ENCODE assay signal across 9 cellular contexts in genomic region chr14:65336191-65336591, GRCh38.
DNase-seq lines count a peak whose midpoint lies in the region; ATAC-seq and TF ChIP-seq lines count a peak whose summit lies in the region.
"Had no signal": no experiment of that assay in that cellular context is flagged by ENCODE, and none has a peak within 500 bp of the region (broad histone marks: within the 10 kb centered on the region; RNA-seq: fewer than 3 reads in every experiment).

No MANE protein-coding gene starts in this region.

- H3K9me3 ChIP-seq in mammary epithelial cell (replicated peaks; ENCODE audit: insufficient read depth, low read length): no peaks in the 10 kb centered on the region
- no peaks in the 10 kb centered on the region for H3K9me3 ChIP-seq in upper lobe of right lung

- WGBS in mammary epithelial cell (ENCODE audit: low coverage, missing lambda C conversion rate): 97% methylated on average over 2 of the region's 2 CpGs

- no peaks in the 10 kb centered on the region for H3K36me3 Mint-ChIP-seq in MCF 10A (ENCODE audit: insufficient read depth, unreplicated experiment)
- H3K36me3 Mint-ChIP-seq in T-helper 2 cell treated with Interferon-gamma antibody and Interleukin-4, amounts not matched to agents 5 μg/mL and 100 μg/mL, for 36 hours (ENCODE audit: low read depth): peaks cover 5% of the 10 kb centered on the region

- no peaks in the 10 kb centered on the region for H4K20me1 ChIP-seq in mammary epithelial cell (ENCODE audit: insufficient read depth, low read length)

- TF ChIP-seq CTCF in mammary epithelial cell (conservative IDR thresholded peaks at IDR 0.05 in 1 of 2, IDR thresholded peaks at IDR 0.05 in 1 of 2; ENCODE audit: extremely low read depth in 1 of 2, insufficient read depth in 1 of 2, low read depth in 1 of 2, low read length in 2 of 2) (no peak), MCF 10A (IDR thresholded peaks at IDR 0.05; ENCODE audit: unreplicated experiment) (no peak), fibroblast of villous mesenchyme (IDR thresholded peaks at IDR 0.05; ENCODE audit: insufficient read depth, low read depth, low read length) (no peak), upper lobe of right lung (IDR thresholded peaks at IDR 0.05) (no peak)

- POLR2A ChIA-PET in MCF 10A (lab: Yijun Ruan, JAX): interaction anchor here (0.6 to 1.6 kb wide), 2 partner anchors 114 to 229 kb away, joined by 3 read pairs; no protein-coding TSS in a partner anchor

- H3K36me3 ChIP-seq in mammary epithelial cell (ENCODE audit: insufficient read depth, low read length) (no peaks in the 10 kb centered on the region), upper lobe of right lung (no peaks in the 10 kb centered on the region)

- peak overlapping the region; percentile 20 for H2AFZ ChIP-seq in mammary epithelial cell (ENCODE audit: low read depth, low read length)

- H3K79me2 ChIP-seq in mammary epithelial cell (ENCODE audit: insufficient read depth, low read length): no peaks in the 10 kb centered on the region

- H3K27ac Mint-ChIP-seq in MCF 10A (ENCODE audit: low read depth, unreplicated experiment): no peak overlapping the region
- peak overlapping the region; percentile 92 for H3K27ac Mint-ChIP-seq in T-helper 2 cell treated with Interferon-gamma antibody and Interleukin-4, amounts not matched to agents 5 μg/mL and 100 μg/mL, for 36 hours

- H3K27ac ChIP-seq in mammary epithelial cell (ENCODE audit: insufficient read depth, low read depth, low read length): no peak overlapping the region
- peak overlapping the region; percentile 26 for H3K27ac ChIP-seq in upper lobe of right lung

- peaks cover 6% of the 10 kb centered on the region for H3K4me1 Mint-ChIP-seq in MCF 10A (ENCODE audit: insufficient read depth, unreplicated experiment)
- H3K4me1 Mint-ChIP-seq in T-helper 2 cell treated with Interferon-gamma antibody and Interleukin-4, amounts not matched to agents 5 μg/mL and 100 μg/mL, for 36 hours (ENCODE audit: low read depth): peaks cover 53% of the 10 kb centered on the region

- ATAC-seq in upper lobe of right lung (peak; percentile 34), GM18873 (IDR thresholded peaks at IDR 0.05; ENCODE audit: low FRiP score, unreplicated experiment) (no peak), GM21529 (IDR thresholded peaks at IDR 0.05; ENCODE audit: unreplicated experiment) (no peak)

- H3K4me2 ChIP-seq in mammary epithelial cell (ENCODE audit: insufficient read depth, low read depth, low read length): no peak overlapping the region

- in situ Hi-C loops in mammary epithelial cell (cut with MboI; ENCODE audit: low sequenced_read_pairs in 2 of 2): no loop called here

- H3K4me1 ChIP-seq in mammary epithelial cell (ENCODE audit: insufficient read depth, low read length) (peaks cover 8% of the 10 kb centered on the region), upper lobe of right lung (peaks cover 29% of the 10 kb centered on the region)

- H3K4me3 ChIP-seq in mammary epithelial cell (replicated peaks in 1 of 3; ENCODE audit: insufficient read depth in 1 of 3, low read depth in 2 of 3, low read length in 3 of 3): no peak overlapping the region
- no peak overlapping the region for H3K4me3 ChIP-seq in fibroblast of villous mesenchyme (ENCODE audit: low read depth, low read length)
- no peak overlapping the region for H3K4me3 ChIP-seq in upper lobe of right lung

- H3K27me3 ChIP-seq in mammary epithelial cell (ENCODE audit: insufficient read depth, low read length) (no peaks in the 10 kb centered on the region), upper lobe of right lung (no peaks in the 10 kb centered on the region)

- H3K27me3 Mint-ChIP-seq in MCF 10A (ENCODE audit: insufficient read depth, unreplicated experiment): no peaks in the 10 kb centered on the region
- no peaks in the 10 kb centered on the region for H3K27me3 Mint-ChIP-seq in T-helper 2 cell treated with Interferon-gamma antibody and Interleukin-4, amounts not matched to agents 5 μg/mL and 100 μg/mL, for 36 hours (ENCODE audit: low read depth)

- H3K9ac ChIP-seq in mammary epithelial cell (ENCODE audit: insufficient read depth, low read length): no peak overlapping the region

- CTCF ChIA-PET in mammary epithelial cell (lab: Charles Lee; ENCODE audit: low non-redundant PET): no interaction called here
- CTCF ChIA-PET in MCF 10A (lab: Yijun Ruan, JAX): no interaction called here

- H3K9me3 Mint-ChIP-seq in MCF 10A (ENCODE audit: unreplicated experiment): no peaks in the 10 kb centered on the region
- no peaks in the 10 kb centered on the region for H3K9me3 Mint-ChIP-seq in T-helper 2 cell treated with Interferon-gamma antibody and Interleukin-4, amounts not matched to agents 5 μg/mL and 100 μg/mL, for 36 hours

- BruUV-seq in mammary epithelial cell (replicated peaks; lab: Mats Ljungman, UMichigan): no TSS peak
- no TSS peak for BruUV-seq in MCF 10A (replicated peaks; lab: Mats Ljungman, UMichigan)

- dilution Hi-C loops in mammary epithelial cell (cut with HindIII; ENCODE audit: low sequenced_read_pairs): no loop called here

- intact Hi-C loops in mammary epithelial cell (cut with micrococcal nuclease) (no loop called here), MCF 10A (cut with micrococcal nuclease) (no loop called here), upper lobe of right lung (cut with DNase I) (no loop called here)

- no peak overlapping the region for H3K4me3 Mint-ChIP-seq in MCF 10A (ENCODE audit: unreplicated experiment)
- peak overlapping the region; percentile 84 for H3K4me3 Mint-ChIP-seq in T-helper 2 cell treated with Interferon-gamma antibody and Interleukin-4, amounts not matched to agents 5 μg/mL and 100 μg/mL, for 36 hours
- H3K4me3 Mint-ChIP-seq: neural crest cell had no signal

- no peak for DNase-seq in mammary epithelial cell
- no peak for DNase-seq in MCF 10A (ENCODE audit: unreplicated experiment)
- DNase-seq in T-helper 2 cell treated with Interferon-gamma antibody and Interleukin-4, amounts not matched to agents 5 μg/mL and 100 μg/mL, for 36 hours (ENCODE audit: low spot score): peak; percentile 74
- DNase-seq in fibroblast of villous mesenchyme (ENCODE audit: low read depth): peak; percentile 57
- DNase-seq in upper lobe of right lung: no peak
- no peak for DNase-seq in NCI-H774 (lab: John Stamatoyannopoulos, UW)

Comparison
In these comparisons a context has a peak if more than half of its experiments do, and no peak if none do; other contexts are left out.
1. DNase-seq: peak in T-helper 2 cell treated with Interferon-gamma antibody and Interleukin-4, amounts not matched to agents 5 μg/mL and 100 μg/mL, for 36 hours (single experiment) and fibroblast of villous mesenchyme (single experiment); none in mammary epithelial cell (single experiment), MCF 10A (single experiment), upper lobe of right lung (single experiment) and NCI-H774 (single experiment).